17 cellular contexts compared by ENCODE assay signal in genomic region chr10:56911906-56912480, GRCh38.
DNase-seq lines count a peak whose midpoint lies in the region; ATAC-seq, FAIRE-seq and TF ChIP-seq lines count a peak whose summit lies in the region.
"Had no signal": no experiment of that assay in that cellular context is flagged by ENCODE, and none has a peak within 500 bp of the region (broad histone marks: within the 10 kb centered on the region; RNA-seq: fewer than 3 reads in every experiment).

No MANE protein-coding gene starts in this region.

- H3K4me3 ChIP-seq in GM12865 (ENCODE audit: low read depth, low read length), result no peak overlapping the region
- no peak overlapping the region for H3K4me3 ChIP-seq in GM12878
- H3K4me3 ChIP-seq in pancreas, result no peak overlapping the region
- H3K4me3 ChIP-seq in endodermal cell (ENCODE audit: low read length), result no peak overlapping the region
- H3K4me3 ChIP-seq: HAP-1, SK-N-MC had no signal

- H3K4me3 Mint-ChIP-seq in endodermal cell, result no peak overlapping the region
- H3K4me3 Mint-ChIP-seq: CD8-positive, alpha-beta T cell had no signal

- RAD21 ChIA-PET in GM12878 (lab: Charles Lee; ENCODE audit: unreplicated experiment), result no interaction called here

- H3K4me1 ChIP-seq in GM12878 (ENCODE audit: control insufficient read depth, insufficient read depth, low read length) (no peaks in the 10 kb centered on the region), pancreas (no peaks in the 10 kb centered on the region), endodermal cell (ENCODE audit: control insufficient read depth, insufficient read depth, low read length) (no peaks in the 10 kb centered on the region)
- H3K4me1 ChIP-seq: HAP-1 had no signal

- TF ChIP-seq RAD21 in GM12878 (IDR thresholded peaks at IDR 0.05; ENCODE audit: insufficient read depth, low read depth, low read length), result no peak

- H3K9ac ChIP-seq in GM12878 (ENCODE audit: control insufficient read depth, insufficient read depth, low read length), result no peak overlapping the region
- no peak overlapping the region for H3K9ac ChIP-seq in endodermal cell (ENCODE audit: extremely low read depth, low read length, poor library complexity, severe bottlenecking)

- SMC1A ChIA-PET in GM12878 (lab: Charles Lee; ENCODE audit: uncharacterized antibody, unreplicated experiment), result interaction anchor here (1.0 to 1.5 kb wide), 2 partner anchors 9 to 118 kb away, joined by 3 to 6 read pairs; no protein-coding TSS in a partner anchor

- no peaks in the 10 kb centered on the region for H4K20me1 ChIP-seq in GM12878 (ENCODE audit: control insufficient read depth, insufficient read depth)

- H3K36me3 ChIP-seq in GM12878 (ENCODE audit: control insufficient read depth in 2 of 2, insufficient read depth in 2 of 2, low read length in 1 of 2) (no peaks in the 10 kb centered on the region), pancreas (no peaks in the 10 kb centered on the region), endodermal cell (ENCODE audit: control insufficient read depth, insufficient read depth, low read length) (no peaks in the 10 kb centered on the region)
- H3K36me3 ChIP-seq: HAP-1 had no signal

- no peak for TF ChIP-seq POLR2A in GM12878 (IDR thresholded peaks at IDR 0.05; ENCODE audit: low read depth, low read length)

- peak; percentile 60 for ATAC-seq in HG03342 (IDR thresholded peaks at IDR 0.05; ENCODE audit: unreplicated experiment)
- ATAC-seq in GM12878, result peak; percentile 73
- no peak for ATAC-seq in GM18511 (IDR thresholded peaks at IDR 0.05; ENCODE audit: unreplicated experiment)
- ATAC-seq in pancreas, result no peak
- ATAC-seq: CD8-positive, alpha-beta T cell had no signal

- no peaks in the 10 kb centered on the region for H3K36me3 Mint-ChIP-seq in endodermal cell (ENCODE audit: low read depth)
- H3K36me3 Mint-ChIP-seq: CD8-positive, alpha-beta T cell had no signal

- WGBS in GM12878 (ENCODE audit: insufficient coverage, insufficient replicate concordance, low lambda C conversion rate, missing lambda C conversion rate), result 80% methylated on average over 2 of the region's 2 CpGs
- 34 to 38% methylated on average over 2 of the region's 2 CpGs for whole genome bisulfite sequencing in pancreas, 2 donors
- WGBS in endodermal cell (ENCODE audit: insufficient coverage in 1 of 2, insufficient read length in 1 of 2), 2 experiments, result 100% methylated on average over 2 of the region's 2 CpGs

- H2AFZ ChIP-seq in GM12878 (ENCODE audit: control insufficient read depth, low read depth, low read length), result no peak overlapping the region

- intact Hi-C loops in GM12878 (cut with micrococcal nuclease; ENCODE audit: unreplicated experiment), result no loop called here
- intact Hi-C loops in pancreas (cut with DNase I), result no loop called here

- BruUV-seq in GM12878 (replicated peaks; lab: Mats Ljungman, UMichigan), result no TSS peak

- H3K4me1 Mint-ChIP-seq in endodermal cell, result no peaks in the 10 kb centered on the region

- H3K27ac Mint-ChIP-seq in endodermal cell, result no peak overlapping the region
- H3K27ac Mint-ChIP-seq: CD8-positive, alpha-beta T cell had no signal

- TF ChIP-seq CTCF in GM12865 (IDR thresholded peaks at IDR 0.05; ENCODE audit: insufficient read depth, low read depth, low read length, missing control alignments) (no peak), GM12878 (IDR thresholded peaks at IDR 0.05 in 2 of 3, conservative IDR thresholded peaks at IDR 0.05 in 1 of 3; ENCODE audit: control insufficient read depth in 2 of 3, extremely low read depth in 1 of 3, insufficient read depth in 1 of 3, low read depth in 3 of 3, low read length in 3 of 3) (no peak), pancreas (IDR thresholded peaks at IDR 0.05) (no peak), endodermal cell (conservative IDR thresholded peaks at IDR 0.05) (no peak)

- DNase-seq in GM12865 (ENCODE audit: low read depth) (peak; percentile 16), GM12878 (ENCODE audit: low read depth, low spot score) (no peak), renal cortical epithelial cell (ENCODE audit: low read depth) (peak; percentile 19), pancreas (no peak), endodermal cell (no peak)
- DNase-seq: CD8-positive, alpha-beta T cell; Karpas-422; NCI-H1417 treated with DMSO at 0.1 percent for 48 hours; NCI-H2081; NCI-H2227 treated with DMSO at 0.1 percent for 48 hours; NCI-H526; T-helper 1 cell had no signal

- no peaks in the 10 kb centered on the region for H3K27me3 Mint-ChIP-seq in endodermal cell (ENCODE audit: insufficient read depth)

- H3K79me2 ChIP-seq in GM12878 (ENCODE audit: control insufficient read depth, insufficient read depth, low read length), result no peaks in the 10 kb centered on the region

- TF ChIP-seq EP300 in GM12878 (IDR thresholded peaks at IDR 0.05; ENCODE audit: borderline replicate concordance in 1 of 2, control insufficient read depth in 1 of 2, low read depth in 2 of 2, low read length in 2 of 2), result no peak

- in situ Hi-C loops in GM12878 (cut with MboI), result no loop called here

- H3K27ac ChIP-seq in GM12878 (ENCODE audit: control insufficient read depth, insufficient read depth) (no peak overlapping the region), pancreas (no peak overlapping the region), endodermal cell (ENCODE audit: low read depth, low read length) (no peak overlapping the region)
- H3K27ac ChIP-seq: SK-N-MC had no signal

- POLR2A ChIA-PET in GM12878 (lab: Charles Lee), result no interaction called here

- no peaks in the 10 kb centered on the region for H3K27me3 ChIP-seq in GM12878 (replicated peaks in 1 of 2; ENCODE audit: control insufficient read depth in 2 of 2, insufficient read depth in 2 of 2, low read length in 1 of 2)
- no peaks in the 10 kb centered on the region for H3K27me3 ChIP-seq in pancreas
- no peaks in the 10 kb centered on the region for H3K27me3 ChIP-seq in endodermal cell (ENCODE audit: control insufficient read depth, insufficient read depth, low read length, poor library complexity, severe bottlenecking)

- CTCF ChIA-PET in GM12878 (lab: Yijun Ruan, JAX), result no interaction called here

- H3K9me3 Mint-ChIP-seq in endodermal cell, result no peaks in the 10 kb centered on the region

- no peak overlapping the region for H3K4me2 ChIP-seq in GM12878 (ENCODE audit: control insufficient read depth, insufficient read depth)

- FAIRE-seq in GM12878 (lab: Jason Lieb, UNC), result no peak
- FAIRE-seq in pancreas (lab: Jason Lieb, UNC), result no peak
- FAIRE-seq: D721Med had no signal

- H3K9me3 ChIP-seq in GM12878 (replicated peaks; ENCODE audit: control insufficient read depth, insufficient read depth, low read length) (no peaks in the 10 kb centered on the region), pancreas (no peaks in the 10 kb centered on the region), endodermal cell (ENCODE audit: control insufficient read depth, low read length) (no peaks in the 10 kb centered on the region)
- H3K9me3 ChIP-seq: HAP-1 had no signal

TF ChIP-seq in GM12878, 131 proteins besides CTCF, POLR2A, EP300 and RAD21:
- TF ChIP-seq DPF2 (IDR thresholded peaks at IDR 0.05), result no peak
- no peak for TF ChIP-seq CUX1 (IDR thresholded peaks at IDR 0.05; ENCODE audit: insufficient replicate concordance, low read depth, low read length)
- TF ChIP-seq SREBF2 (IDR thresholded peaks at IDR 0.05; ENCODE audit: low read length), result no peak
- TF ChIP-seq SREBF1 (IDR thresholded peaks at IDR 0.05; ENCODE audit: low read length), result no peak
TF ChIP-seq in GM12878: peak in this region for 0.

Comparison
In these comparisons a context has a peak if more than half of its experiments do, and no peak if none do; other contexts are left out.
1. DNase-seq: peak in GM12865 (single experiment) and renal cortical epithelial cell (single experiment); none in GM12878 (single experiment), pancreas (0 of 6) and endodermal cell (single experiment).
2. ATAC-seq: peak in HG03342 (single experiment) and GM12878 (single experiment); none in GM18511 (single experiment) and pancreas (0 of 4).